ENCODE assay signal across 8 cellular contexts in genomic region chr5:81425569-81425968, GRCh38. TPM values are rescaled to one million over a fixed set of nuclear protein-coding genes. Genes with fewer than 3 reads are reported as not detected.
DNase-seq lines count a peak whose midpoint lies in the region; ATAC-seq and TF ChIP-seq lines count a peak whose summit lies in the region.

No MANE protein-coding gene starts in this region.

- TF ChIP-seq CTCF in OCI-LY3 (IDR thresholded peaks at IDR 0.05; ENCODE audit: low read depth, low read length) (peak; percentile 56), coronary artery (IDR thresholded peaks at IDR 0.05) (peak; percentile 42)

- H3K36me3 ChIP-seq in OCI-LY3 (replicated peaks; ENCODE audit: low read depth, low read length) = no peaks in the 10 kb centered on the region

- H3K27me3 Mint-ChIP-seq in activated CD4-positive, alpha-beta T cell treated with anti-CD3 and anti-CD28 coated beads, Interleukin-2, amount 10 ng/mL, durations not matched to agents 24 days and 14 days = no peaks in the 10 kb centered on the region

- H3K36me3 Mint-ChIP-seq in activated CD4-positive, alpha-beta T cell treated with anti-CD3 and anti-CD28 coated beads, Interleukin-2, amount 10 ng/mL, durations not matched to agents 24 days and 14 days (ENCODE audit: low read depth) = peaks cover 3% of the 10 kb centered on the region

- H2AFZ ChIP-seq in OCI-LY3 (ENCODE audit: low read depth, low read length) = no peak overlapping the region

- intact Hi-C loops in activated CD4-positive, alpha-beta T cell treated with anti-CD3 and anti-CD28 coated beads, Interleukin-2, amount 10 ng/mL, durations not matched to agents 24 days and 14 days (cut with micrococcal nuclease) = loop anchor here (1.0 to 5.0 kb wide), 5 partner anchors 82 to 800 kb away; partner anchors contain the start of gene ATG10

- no peaks in the 10 kb centered on the region for H3K9me3 ChIP-seq in OCI-LY3 (ENCODE audit: insufficient read depth, low read length)

- no peaks in the 10 kb centered on the region for H3K27me3 ChIP-seq in OCI-LY3 (ENCODE audit: low read depth, low read length)

- DNase-seq in DMS114 treated with DMSO at 0.1 percent for 48 hours (lab: John Stamatoyannopoulos, UW; ENCODE audit: unreplicated experiment) = peak; percentile 55
- no peak for DNase-seq in coronary artery (ENCODE audit: low spot score)
- peak; percentile 42 for DNase-seq in midbrain (lab: John Stamatoyannopoulos, UW)
- DNase-seq in foreskin melanocyte = no peak
- DNase-seq in activated CD4-positive, alpha-beta T cell treated with anti-CD3 and anti-CD28 coated beads, Interleukin-2, amount 10 ng/mL, durations not matched to agents 24 days and 14 days = no peak

- H3K9me3 Mint-ChIP-seq in activated CD4-positive, alpha-beta T cell treated with anti-CD3 and anti-CD28 coated beads, Interleukin-2, amount 10 ng/mL, durations not matched to agents 24 days and 14 days = no peaks in the 10 kb centered on the region

- H3K27ac ChIP-seq in OCI-LY3 (ENCODE audit: low read length) (no peak overlapping the region), coronary artery (peak overlapping the region; percentile 4 to 54)

- H3K4me3 ChIP-seq in OCI-LY3 (ENCODE audit: low read length) = no peak overlapping the region
- no peak overlapping the region for H3K4me3 ChIP-seq in coronary artery

- no peak overlapping the region for H3K4me2 ChIP-seq in OCI-LY3 (ENCODE audit: low read length)

- no peak overlapping the region for H3K27ac Mint-ChIP-seq in activated CD4-positive, alpha-beta T cell treated with anti-CD3 and anti-CD28 coated beads, Interleukin-2, amount 10 ng/mL, durations not matched to agents 24 days and 14 days

- H4K20me1 ChIP-seq in OCI-LY3 (ENCODE audit: insufficient read depth, low read length) = no peaks in the 10 kb centered on the region

- peak; percentile 69 for ATAC-seq in HG03175 (IDR thresholded peaks at IDR 0.05; ENCODE audit: unreplicated experiment)
- ATAC-seq in HG03135 (IDR thresholded peaks at IDR 0.05; ENCODE audit: unreplicated experiment) = no peak

- no peak overlapping the region for H3K9ac ChIP-seq in OCI-LY3 (ENCODE audit: low read length)

- no peaks in the 10 kb centered on the region for H3K79me2 ChIP-seq in OCI-LY3 (ENCODE audit: low read length)

- no peaks in the 10 kb centered on the region for H3K4me1 ChIP-seq in OCI-LY3 (ENCODE audit: low read length)

- peaks cover 20% of the 10 kb centered on the region for H3K4me1 Mint-ChIP-seq in activated CD4-positive, alpha-beta T cell treated with anti-CD3 and anti-CD28 coated beads, Interleukin-2, amount 10 ng/mL, durations not matched to agents 24 days and 14 days

- no peak overlapping the region for H3K4me3 Mint-ChIP-seq in activated CD4-positive, alpha-beta T cell treated with anti-CD3 and anti-CD28 coated beads, Interleukin-2, amount 10 ng/mL, durations not matched to agents 24 days and 14 days

RNA-seq across cellular contexts. Expression of gene ACOT12, which starts 31.6 kb away (rescaled TPM):
- not detected in 2 replicates for total RNA-seq in activated CD4-positive, alpha-beta T cell treated with anti-CD3 and anti-CD28 coated beads, Interleukin-2, amount 10 ng/mL, durations not matched to agents 24 days and 14 days

Comparison
In these comparisons a context has a peak if more than half of its experiments do, and no peak if none do; other contexts are left out.
1. DNase-seq: peak in DMS114 treated with DMSO at 0.1 percent for 48 hours (single experiment) and midbrain (single experiment); none in coronary artery (single experiment), foreskin melanocyte (single experiment) and activated CD4-positive, alpha-beta T cell treated with anti-CD3 and anti-CD28 coated beads, Interleukin-2, amount 10 ng/mL, durations not matched to agents 24 days and 14 days (single experiment).